Comparison of ENCODE assay signal across 8 cellular contexts in the genomic region with DNA sequence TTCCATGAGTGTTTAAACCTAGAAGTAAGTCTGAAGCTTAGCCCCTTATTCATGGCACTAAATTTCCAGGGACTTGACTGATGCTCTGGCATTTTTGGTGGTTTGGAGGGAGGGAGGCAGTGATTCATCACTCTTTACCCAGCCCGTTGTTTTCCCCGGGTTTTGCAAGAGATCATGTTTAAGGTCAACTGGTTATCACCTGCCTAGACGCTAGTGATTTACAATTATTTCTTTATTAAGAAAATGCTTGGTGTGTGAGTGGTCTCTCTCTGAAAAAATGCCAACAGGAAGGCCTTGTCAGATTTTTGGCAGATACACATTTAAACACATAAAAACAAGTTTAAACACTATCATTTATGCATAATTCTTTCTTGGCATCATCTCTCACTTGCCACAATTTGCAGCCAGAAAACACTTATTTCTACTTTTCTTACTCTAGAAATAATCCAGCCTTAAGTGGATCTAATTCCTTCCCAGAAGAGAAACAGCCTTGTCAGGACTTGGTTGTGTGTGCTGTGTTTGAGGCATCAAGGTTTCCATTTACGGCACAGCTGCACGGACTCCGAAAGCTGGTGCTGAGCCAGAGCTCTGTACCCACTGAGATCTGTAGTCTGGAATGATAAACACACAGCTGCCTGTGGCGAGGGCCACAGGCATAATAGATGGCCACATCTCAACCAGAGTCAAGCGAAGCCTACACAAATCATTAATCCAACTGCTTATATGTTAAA.
DNase-seq lines count a peak whose midpoint lies in the region; ATAC-seq and TF ChIP-seq lines count a peak whose summit lies in the region.

No MANE protein-coding gene starts in this region.

- H3K4me1 Mint-ChIP-seq in osteocyte (ENCODE audit: unreplicated experiment), result peaks cover 57% of the 10 kb centered on the region

- H3K9ac ChIP-seq in HUES64 (ENCODE audit: low read depth, low read length), result peak overlapping the region; percentile 14; the same call in 1 of the 2 replicates

- H3K27ac Mint-ChIP-seq in osteocyte (ENCODE audit: unreplicated experiment), result peak overlapping the region; percentile 95

- no peaks in the 10 kb centered on the region for H3K36me3 Mint-ChIP-seq in osteocyte (ENCODE audit: unreplicated experiment)

- H3K27me3 ChIP-seq in HUES64 (ENCODE audit: insufficient read depth, low read length), result no peaks in the 10 kb centered on the region

- H3K9me3 ChIP-seq in HUES64 (ENCODE audit: insufficient read depth, low read depth, low read length), result no peaks in the 10 kb centered on the region

- DNase-seq in SK-MEL-5 (ENCODE audit: low read depth, low spot score), result peak; percentile 83
- peak; percentile 55 for DNase-seq in foreskin melanocyte
- peak; percentile 86 for DNase-seq in osteocyte (ENCODE audit: extremely low spot score, unreplicated experiment)
- DNase-seq in activated effector memory CD4-positive, alpha-beta T cell treated with Interleukin-2 at 50 U/mL for 16 hours, result no peak
- no peak for DNase-seq in NCI-H128 (lab: John Stamatoyannopoulos, UW; ENCODE audit: unreplicated experiment)
- DNase-seq in AML-193 (lab: John Stamatoyannopoulos, UW), result no peak

- no peaks in the 10 kb centered on the region for H3K9me3 Mint-ChIP-seq in osteocyte (ENCODE audit: unreplicated experiment)

- H3K4me3 Mint-ChIP-seq in osteocyte (ENCODE audit: unreplicated experiment), result peak overlapping the region; percentile 44

- H3K36me3 ChIP-seq in HUES64 (ENCODE audit: insufficient read depth, low read length), result no peaks in the 10 kb centered on the region

- whole genome bisulfite sequencing in HUES64, result 84% methylated on average over 8 of the region's 8 CpGs

- no peak for ATAC-seq in GM18861 (IDR thresholded peaks at IDR 0.05; ENCODE audit: unreplicated experiment)

- TF ChIP-seq CTCF in osteocyte (IDR thresholded peaks at IDR 0.05), result no peak

- peak overlapping the region; percentile 62; the same call in 1 of the 2 replicates for H3K27ac ChIP-seq in HUES64 (ENCODE audit: low read depth, low read length)

- in situ Hi-C loops in SK-MEL-5 (cut with HindIII; ENCODE audit: low pct_unique_long_range_greater_than_20kb, low sequenced_read_pairs), result no loop called here

- H3K27me3 Mint-ChIP-seq in osteocyte (ENCODE audit: unreplicated experiment), result no peaks in the 10 kb centered on the region

- no peak overlapping the region for H3K4me3 ChIP-seq in HUES64 (ENCODE audit: low read length)

- peaks cover 32% of the 10 kb centered on the region for H3K4me1 ChIP-seq in HUES64 (ENCODE audit: insufficient read depth, low read length)

Comparison
In these comparisons a context has a peak if more than half of its experiments do, and no peak if none do; other contexts are left out.
1. DNase-seq: peak in SK-MEL-5 (single experiment), foreskin melanocyte (single experiment) and osteocyte (single experiment); none in activated effector memory CD4-positive, alpha-beta T cell treated with Interleukin-2 at 50 U/mL for 16 hours (single experiment), NCI-H128 (single experiment) and AML-193 (0 of 2).